In the genomic region with DNA sequence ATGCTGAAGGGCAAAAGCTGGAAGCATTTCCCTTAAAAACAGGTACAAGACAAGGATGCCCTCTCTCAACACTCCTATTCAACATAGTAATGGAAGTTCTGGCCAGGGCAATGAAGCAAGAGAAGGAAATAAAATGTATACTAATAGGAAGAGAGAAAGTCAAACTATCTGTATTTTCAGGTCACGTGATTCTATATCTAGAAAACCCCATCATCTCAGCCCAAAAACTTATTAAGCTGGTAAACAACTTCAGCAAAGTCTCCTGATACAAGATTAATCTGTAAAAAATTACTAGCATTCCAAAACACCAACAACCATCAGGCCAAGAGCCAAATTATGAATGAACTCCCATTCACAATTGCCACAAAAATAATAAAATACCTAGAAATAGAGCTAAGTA, we compare ENCODE assay signal across 1 cellular context.
TF ChIP-seq lines count a peak whose summit lies in the region.

No MANE protein-coding gene starts in this region.

TF ChIP-seq in HepG2, 621 proteins besides CTCF, POLR2A, EP300 and RAD21 (continued from another document):
- TF ChIP-seq, protein P1, sequence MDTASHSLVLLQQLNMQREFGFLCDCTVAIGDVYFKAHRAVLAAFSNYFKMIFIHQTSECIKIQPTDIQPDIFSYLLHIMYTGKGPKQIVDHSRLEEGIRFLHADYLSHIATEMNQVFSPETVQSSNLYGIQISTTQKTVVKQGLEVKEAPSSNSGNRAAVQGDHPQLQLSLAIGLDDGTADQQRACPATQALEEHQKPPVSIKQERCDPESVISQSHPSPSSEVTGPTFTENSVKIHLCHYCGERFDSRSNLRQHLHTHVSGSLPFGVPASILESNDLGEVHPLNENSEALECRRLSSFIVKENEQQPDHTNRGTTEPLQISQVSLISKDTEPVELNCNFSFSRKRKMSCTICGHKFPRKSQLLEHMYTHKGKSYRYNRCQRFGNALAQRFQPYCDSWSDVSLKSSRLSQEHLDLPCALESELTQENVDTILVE (CRISPR knock-in tag; IDR thresholded peaks at IDR 0.05) = no peak
- TF ChIP-seq TOPORS (CRISPR knock-in tag; IDR thresholded peaks at IDR 0.05) (no peak), RAD51 (IDR thresholded peaks at IDR 0.05; ENCODE audit: borderline replicate concordance) (peak; percentile 66; the same call in 1 of the 2 replicates)
